In the genomic region with DNA sequence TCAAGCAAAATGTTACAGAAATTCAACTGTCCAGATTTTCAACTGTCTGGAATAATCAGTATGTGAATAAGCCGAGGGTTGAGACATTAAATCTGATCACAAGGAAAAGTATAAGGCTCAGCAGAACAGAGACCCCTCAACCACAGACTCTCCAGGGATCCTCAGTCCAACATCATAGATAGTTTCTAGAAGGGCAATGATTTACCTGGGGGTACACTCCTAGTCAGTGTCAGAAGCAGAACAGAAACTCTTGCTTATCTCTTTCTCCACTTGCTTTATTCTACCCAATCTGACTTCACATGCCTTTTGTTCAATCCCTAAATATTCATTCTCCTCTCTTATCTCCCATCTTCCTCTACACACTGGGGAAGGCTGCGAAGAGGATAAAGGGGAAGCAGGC, we compare ENCODE assay signal across 21 cellular contexts. TPM values are rescaled to one million over a fixed set of nuclear protein-coding genes. Genes with fewer than 3 reads are reported as not detected.
DNase-seq lines count a peak whose midpoint lies in the region; ATAC-seq lines count a peak whose summit lies in the region.
"Had no signal": no experiment of that assay in that cellular context is flagged by ENCODE, and none has a peak within 500 bp of the region (broad histone marks: within the 10 kb centered on the region; RNA-seq: fewer than 3 reads in every experiment).

No MANE protein-coding gene starts in this region.

- H3K9me3 Mint-ChIP-seq in activated T-helper 17 cell treated with anti-CD3 and anti-CD28 coated beads, Interleukin-2, amount 50 U/mL, for 72 hours = no peaks in the 10 kb centered on the region
- no peaks in the 10 kb centered on the region for H3K9me3 Mint-ChIP-seq in activated CD4-positive, alpha-beta memory T cell treated with anti-CD3 and anti-CD28 coated beads, Interleukin-2, amount 10 ng/mL, durations not matched to agents 7 days and 5 days
- H3K9me3 Mint-ChIP-seq in activated CD4-positive, alpha-beta T cell treated with anti-CD3 and anti-CD28 coated beads for 36 hours (ENCODE audit: low read depth) = no peaks in the 10 kb centered on the region
- H3K9me3 Mint-ChIP-seq: activated naive CD4-positive, alpha-beta T cell treated with anti-CD3 and anti-CD28 coated beads for 36 hours; nephron progenitor cell had no signal

- H3K36me3 Mint-ChIP-seq in activated T-helper 17 cell treated with anti-CD3 and anti-CD28 coated beads, Interleukin-2, amount 50 U/mL, for 72 hours (ENCODE audit: low read depth) = no peaks in the 10 kb centered on the region
- H3K36me3 Mint-ChIP-seq in activated CD4-positive, alpha-beta memory T cell treated with anti-CD3 and anti-CD28 coated beads, Interleukin-2, amount 10 ng/mL, durations not matched to agents 7 days and 5 days (ENCODE audit: low read depth) = no peaks in the 10 kb centered on the region
- H3K36me3 Mint-ChIP-seq in activated CD4-positive, alpha-beta T cell treated with anti-CD3 and anti-CD28 coated beads for 36 hours (ENCODE audit: low read depth) = peaks cover 2% of the 10 kb centered on the region

- no peaks in the 10 kb centered on the region for H3K27me3 Mint-ChIP-seq in activated T-helper 17 cell treated with anti-CD3 and anti-CD28 coated beads, Interleukin-2, amount 50 U/mL, for 72 hours
- peaks cover 4% of the 10 kb centered on the region for H3K27me3 Mint-ChIP-seq in activated CD4-positive, alpha-beta memory T cell treated with anti-CD3 and anti-CD28 coated beads, Interleukin-2, amount 10 ng/mL, durations not matched to agents 7 days and 5 days
- no peaks in the 10 kb centered on the region for H3K27me3 Mint-ChIP-seq in activated CD4-positive, alpha-beta T cell treated with anti-CD3 and anti-CD28 coated beads for 36 hours

- H3K4me1 Mint-ChIP-seq in activated T-helper 17 cell treated with anti-CD3 and anti-CD28 coated beads, Interleukin-2, amount 50 U/mL, for 72 hours = peaks cover 25% of the 10 kb centered on the region
- peaks cover 15% of the 10 kb centered on the region for H3K4me1 Mint-ChIP-seq in activated CD4-positive, alpha-beta memory T cell treated with anti-CD3 and anti-CD28 coated beads, Interleukin-2, amount 10 ng/mL, durations not matched to agents 7 days and 5 days
- H3K4me1 Mint-ChIP-seq in activated CD4-positive, alpha-beta T cell treated with anti-CD3 and anti-CD28 coated beads for 36 hours = peaks cover 24% of the 10 kb centered on the region
- H3K4me1 Mint-ChIP-seq: B cell, nephron progenitor cell had no signal

- CTCF ChIA-PET in activated CD4-positive, alpha-beta memory T cell treated with anti-CD3 and anti-CD28 coated beads, Interleukin-2, amount 10 ng/mL, durations not matched to agents 7 days and 5 days (lab: Charles Lee) = no interaction called here
- CTCF ChIA-PET in activated CD4-positive, alpha-beta T cell treated with anti-CD3 and anti-CD28 coated beads for 36 hours (lab: Charles Lee) = interaction anchor here (0.9 to 1.8 kb wide), 4 partner anchors 14 to 30 kb away, joined by 3 to 5 read pairs (median 4); no protein-coding TSS in a partner anchor

- peak overlapping the region; percentile 85 for H3K27ac Mint-ChIP-seq in activated T-helper 17 cell treated with anti-CD3 and anti-CD28 coated beads, Interleukin-2, amount 50 U/mL, for 72 hours
- H3K27ac Mint-ChIP-seq in activated CD4-positive, alpha-beta memory T cell treated with anti-CD3 and anti-CD28 coated beads, Interleukin-2, amount 10 ng/mL, durations not matched to agents 7 days and 5 days = no peak overlapping the region
- H3K27ac Mint-ChIP-seq in activated CD4-positive, alpha-beta T cell treated with anti-CD3 and anti-CD28 coated beads for 36 hours = no peak overlapping the region
- H3K27ac Mint-ChIP-seq: activated naive CD4-positive, alpha-beta T cell treated with anti-CD3 and anti-CD28 coated beads for 36 hours; B cell; nephron progenitor cell; progenitor cell of endocrine pancreas had no signal

- intact Hi-C loops in activated CD4-positive, alpha-beta T cell treated with anti-CD3 and anti-CD28 coated beads for 36 hours (cut with DNase I, micrococcal nuclease) = loop anchor here (1.0 to 2.0 kb wide), 3 partner anchors 15 to 46 kb away; no protein-coding TSS in a partner anchor

- ATAC-seq in GM18909 (IDR thresholded peaks at IDR 0.05; ENCODE audit: poor library complexity, unreplicated experiment) (peak; percentile 83), GM21576 (IDR thresholded peaks at IDR 0.05; ENCODE audit: unreplicated experiment) (peak; percentile 56), HG03097 (IDR thresholded peaks at IDR 0.05; ENCODE audit: low FRiP score, unreplicated experiment) (peak; percentile 77), GM19328 (IDR thresholded peaks at IDR 0.05; ENCODE audit: unreplicated experiment) (no peak)
- no peak for ATAC-seq in activated T-helper 17 cell treated with anti-CD3 and anti-CD28 coated beads, Interleukin-2, amount 50 U/mL, for 72 hours (replicated peaks)
- ATAC-seq in activated CD4-positive, alpha-beta T cell treated with anti-CD3 and anti-CD28 coated beads for 36 hours = no peak

- no peak for DNase-seq in activated CD4-positive, alpha-beta memory T cell treated with anti-CD3 and anti-CD28 coated beads, Interleukin-2, amount 10 ng/mL, durations not matched to agents 7 days and 5 days
- no peak for DNase-seq in activated CD4-positive, alpha-beta T cell treated with anti-CD3 and anti-CD28 coated beads for 36 hours
- DNase-seq: hypothalamus; Kasumi-1; mesenchymal stem cell; NCI-H1105 treated with DMSO at 0.1 percent for 48 hours; NCI-H69; nephron progenitor cell; Peyer's patch; stimulated activated CD4-positive, alpha-beta T cell treated with anti-CD3 and anti-CD28 coated beads, Interleukin-4, amount 100 ng/mL, for 24 hours; stimulated activated CD8-positive, alpha-beta memory T cell treated with anti-CD3 and anti-CD28 coated beads, Interleukin-4, amount 100 ng/mL, for 48 hours had no signal

- H3K4me3 Mint-ChIP-seq in activated T-helper 17 cell treated with anti-CD3 and anti-CD28 coated beads, Interleukin-2, amount 50 U/mL, for 72 hours = peak overlapping the region; percentile 70
- H3K4me3 Mint-ChIP-seq in activated CD4-positive, alpha-beta memory T cell treated with anti-CD3 and anti-CD28 coated beads, Interleukin-2, amount 10 ng/mL, durations not matched to agents 7 days and 5 days = no peak overlapping the region
- no peak overlapping the region for H3K4me3 Mint-ChIP-seq in activated CD4-positive, alpha-beta T cell treated with anti-CD3 and anti-CD28 coated beads for 36 hours
- H3K4me3 Mint-ChIP-seq: activated naive CD4-positive, alpha-beta T cell treated with anti-CD3 and anti-CD28 coated beads for 36 hours; B cell; nephron progenitor cell had no signal

- POLR2A ChIA-PET in activated CD4-positive, alpha-beta memory T cell treated with anti-CD3 and anti-CD28 coated beads, Interleukin-2, amount 10 ng/mL, durations not matched to agents 7 days and 5 days (lab: Charles Lee) = interaction anchor here (1.0 kb wide), 1 partner anchor 15 kb away, joined by 3 read pairs; no protein-coding TSS in a partner anchor
- POLR2A ChIA-PET in activated CD4-positive, alpha-beta T cell treated with anti-CD3 and anti-CD28 coated beads for 36 hours (lab: Charles Lee) = interaction anchor here (0.6 to 1.2 kb wide), 2 partner anchors 15 to 100 kb away, joined by 3 to 9 read pairs; no protein-coding TSS in a partner anchor

RNA-seq across cellular contexts. Expression of a gene that starts 36.4 kb away (rescaled TPM):
- 100 to 1,000 TPM; 146 to 194 TPM for total RNA-seq in activated T-helper 17 cell treated with anti-CD3 and anti-CD28 coated beads, Interleukin-2, amount 50 U/mL, for 72 hours
- 10 to 100 TPM; 61.8 to 63.0 TPM for total RNA-seq in activated CD4-positive, alpha-beta memory T cell treated with anti-CD3 and anti-CD28 coated beads, Interleukin-2, amount 10 ng/mL, durations not matched to agents 7 days and 5 days
- 100 to 1,000 TPM; 133 to 161 TPM for total RNA-seq in activated CD4-positive, alpha-beta T cell treated with anti-CD3 and anti-CD28 coated beads for 36 hours
- total RNA-seq: B cell, HT1080, kidney epithelial cell, progenitor cell of endocrine pancreas had no signal

Comparison
In these comparisons a context has a peak if more than half of its experiments do, and no peak if none do; other contexts are left out.
1. ATAC-seq: peak in GM18909 (single experiment), GM21576 (single experiment) and HG03097 (single experiment); none in activated T-helper 17 cell treated with anti-CD3 and anti-CD28 coated beads, Interleukin-2, amount 50 U/mL, for 72 hours (single experiment), activated CD4-positive, alpha-beta T cell treated with anti-CD3 and anti-CD28 coated beads for 36 hours (single experiment) and GM19328 (single experiment).